In genomic region chr6:99424761-99425646, GRCh38 we compare ENCODE assay signal across 1 cellular context.
A peak's percentile ranks its signal among the peaks of the same experiment; 100 is the strongest.
TF ChIP-seq lines count a peak whose summit lies in the region.

Gene PNISR, minus strand, starts transcription at chr6:99425308. Its CDS starts 10,649 bp downstream, at chr6:99414659.

TF ChIP-seq in HepG2, 621 proteins besides CTCF, POLR2A, EP300 and RAD21 (continued from another document and continues in another):
- TF ChIP-seq ATF5 (CRISPR knock-in tag; IDR thresholded peaks at IDR 0.05; ENCODE audit: low read depth) (no peak), TBX2 (CRISPR knock-in tag; IDR thresholded peaks at IDR 0.05; ENCODE audit: borderline replicate concordance) (peak; percentile 60; the same call in 1 of the 2 replicates), ZNF558 (CRISPR knock-in tag; IDR thresholded peaks at IDR 0.05; ENCODE audit: borderline replicate concordance) (peak; percentile 40; the same call in 1 of the 2 replicates), ZBTB39 (CRISPR knock-in tag; IDR thresholded peaks at IDR 0.05) (no peak), ZNF354B (CRISPR knock-in tag; IDR thresholded peaks at IDR 0.05) (no peak), ZNF143 (CRISPR knock-in tag; IDR thresholded peaks at IDR 0.05) (no peak), ZBTB40 (IDR thresholded peaks at IDR 0.05) (peak; percentile 90), ZBTB40 (CRISPR knock-in tag; IDR thresholded peaks at IDR 0.05) (peak; percentile 51; the same call in 1 of the 2 replicates), RFX3 (CRISPR knock-in tag; IDR thresholded peaks at IDR 0.05) (no peak), ZBTB34 (CRISPR knock-in tag; IDR thresholded peaks at IDR 0.05) (no peak), PREB (CRISPR knock-in tag; IDR thresholded peaks at IDR 0.05) (no peak), SALL1 (CRISPR knock-in tag; IDR thresholded peaks at IDR 0.05) (peak; percentile 84), ZNF292 (CRISPR knock-in tag; IDR thresholded peaks at IDR 0.05; ENCODE audit: borderline replicate concordance, low read depth) (no peak), NR2F1 (CRISPR knock-in tag; IDR thresholded peaks at IDR 0.05) (no peak), ZNF207 (IDR thresholded peaks at IDR 0.05; ENCODE audit: borderline replicate concordance) (no peak), TGIF2 (CRISPR knock-in tag; IDR thresholded peaks at IDR 0.05) (0 out of 2 replicates have a peak, but pooled peaks have one; percentile 42), KLF15 (CRISPR knock-in tag; IDR thresholded peaks at IDR 0.05; ENCODE audit: borderline replicate concordance) (no peak; the same call in 1 of the 2 replicates), SCMH1 (CRISPR knock-in tag; IDR thresholded peaks at IDR 0.05; ENCODE audit: borderline replicate concordance) (no peak), ZNF574 (CRISPR knock-in tag; IDR thresholded peaks at IDR 0.05) (peak; percentile 70), ZNF12 (CRISPR knock-in tag; IDR thresholded peaks at IDR 0.05) (no peak), ZNF276 (CRISPR knock-in tag; IDR thresholded peaks at IDR 0.05; ENCODE audit: low read depth) (no peak; the same call in 1 of the 2 replicates), RELA (CRISPR knock-in tag; IDR thresholded peaks at IDR 0.05) (peak; percentile 44; the same call in 1 of the 2 replicates), ZNF724P (CRISPR knock-in tag; IDR thresholded peaks at IDR 0.05; ENCODE audit: borderline replicate concordance) (0 out of 2 replicates have a peak, but pooled peaks have one; percentile 56), TFAP4 (IDR thresholded peaks at IDR 0.05; ENCODE audit: borderline replicate concordance, low read depth) (peak; percentile 7; the same call in 1 of the 2 replicates), ZNF605 (CRISPR knock-in tag; IDR thresholded peaks at IDR 0.05) (peak; percentile 2; the same call in 1 of the 2 replicates), ZBTB10 (CRISPR knock-in tag; IDR thresholded peaks at IDR 0.05; ENCODE audit: borderline replicate concordance) (peak; percentile 97; the same call in 1 of the 2 replicates), ERF (CRISPR knock-in tag; IDR thresholded peaks at IDR 0.05) (peak; percentile 67), ZNF251 (CRISPR knock-in tag; IDR thresholded peaks at IDR 0.05) (no peak), ZNF101 (CRISPR knock-in tag; IDR thresholded peaks at IDR 0.05; ENCODE audit: borderline replicate concordance, low read depth) (no peak), ZNF10 (CRISPR knock-in tag; IDR thresholded peaks at IDR 0.05; ENCODE audit: borderline replicate concordance, low read depth) (no peak), ZNF598 (CRISPR knock-in tag; IDR thresholded peaks at IDR 0.05; ENCODE audit: borderline replicate concordance) (peak; percentile 68), ZFP41 (CRISPR knock-in tag; IDR thresholded peaks at IDR 0.05; ENCODE audit: borderline replicate concordance) (no peak)
